ENCODE assay signal across 2 cellular contexts in genomic region chr14:57060276-57060956, GRCh38.
TF ChIP-seq lines count a peak whose summit lies in the region.

No MANE protein-coding gene starts in this region.

TF ChIP-seq in liver, 16 proteins besides CTCF, POLR2A, EP300 and RAD21 (continued from another document):
- TF ChIP-seq, protein P1, sequence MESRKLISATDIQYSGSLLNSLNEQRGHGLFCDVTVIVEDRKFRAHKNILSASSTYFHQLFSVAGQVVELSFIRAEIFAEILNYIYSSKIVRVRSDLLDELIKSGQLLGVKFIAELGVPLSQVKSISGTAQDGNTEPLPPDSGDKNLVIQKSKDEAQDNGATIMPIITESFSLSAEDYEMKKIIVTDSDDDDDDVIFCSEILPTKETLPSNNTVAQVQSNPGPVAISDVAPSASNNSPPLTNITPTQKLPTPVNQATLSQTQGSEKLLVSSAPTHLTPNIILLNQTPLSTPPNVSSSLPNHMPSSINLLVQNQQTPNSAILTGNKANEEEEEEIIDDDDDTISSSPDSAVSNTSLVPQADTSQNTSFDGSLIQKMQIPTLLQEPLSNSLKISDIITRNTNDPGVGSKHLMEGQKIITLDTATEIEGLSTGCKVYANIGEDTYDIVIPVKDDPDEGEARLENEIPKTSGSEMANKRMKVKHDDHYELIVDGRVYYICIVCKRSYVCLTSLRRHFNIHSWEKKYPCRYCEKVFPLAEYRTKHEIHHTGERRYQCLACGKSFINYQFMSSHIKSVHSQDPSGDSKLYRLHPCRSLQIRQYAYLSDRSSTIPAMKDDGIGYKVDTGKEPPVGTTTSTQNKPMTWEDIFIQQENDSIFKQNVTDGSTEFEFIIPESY (IDR thresholded peaks at IDR 0.05): peak; percentile 16
- TF ChIP-seq MAX (IDR thresholded peaks at IDR 0.05): no peak
- no peak for TF ChIP-seq GABPA (IDR thresholded peaks at IDR 0.05 in 1 of 2, conservative IDR thresholded peaks at IDR 0.05 in 1 of 2)
- TF ChIP-seq HNF4A (conservative IDR thresholded peaks at IDR 0.05): peak; percentile 28 to 44
- TF ChIP-seq RXRA (IDR thresholded peaks at IDR 0.05): peak; percentile 35 to 54
- TF ChIP-seq SP1 (IDR thresholded peaks at IDR 0.05): peak; percentile 48
- TF ChIP-seq, protein P2, sequence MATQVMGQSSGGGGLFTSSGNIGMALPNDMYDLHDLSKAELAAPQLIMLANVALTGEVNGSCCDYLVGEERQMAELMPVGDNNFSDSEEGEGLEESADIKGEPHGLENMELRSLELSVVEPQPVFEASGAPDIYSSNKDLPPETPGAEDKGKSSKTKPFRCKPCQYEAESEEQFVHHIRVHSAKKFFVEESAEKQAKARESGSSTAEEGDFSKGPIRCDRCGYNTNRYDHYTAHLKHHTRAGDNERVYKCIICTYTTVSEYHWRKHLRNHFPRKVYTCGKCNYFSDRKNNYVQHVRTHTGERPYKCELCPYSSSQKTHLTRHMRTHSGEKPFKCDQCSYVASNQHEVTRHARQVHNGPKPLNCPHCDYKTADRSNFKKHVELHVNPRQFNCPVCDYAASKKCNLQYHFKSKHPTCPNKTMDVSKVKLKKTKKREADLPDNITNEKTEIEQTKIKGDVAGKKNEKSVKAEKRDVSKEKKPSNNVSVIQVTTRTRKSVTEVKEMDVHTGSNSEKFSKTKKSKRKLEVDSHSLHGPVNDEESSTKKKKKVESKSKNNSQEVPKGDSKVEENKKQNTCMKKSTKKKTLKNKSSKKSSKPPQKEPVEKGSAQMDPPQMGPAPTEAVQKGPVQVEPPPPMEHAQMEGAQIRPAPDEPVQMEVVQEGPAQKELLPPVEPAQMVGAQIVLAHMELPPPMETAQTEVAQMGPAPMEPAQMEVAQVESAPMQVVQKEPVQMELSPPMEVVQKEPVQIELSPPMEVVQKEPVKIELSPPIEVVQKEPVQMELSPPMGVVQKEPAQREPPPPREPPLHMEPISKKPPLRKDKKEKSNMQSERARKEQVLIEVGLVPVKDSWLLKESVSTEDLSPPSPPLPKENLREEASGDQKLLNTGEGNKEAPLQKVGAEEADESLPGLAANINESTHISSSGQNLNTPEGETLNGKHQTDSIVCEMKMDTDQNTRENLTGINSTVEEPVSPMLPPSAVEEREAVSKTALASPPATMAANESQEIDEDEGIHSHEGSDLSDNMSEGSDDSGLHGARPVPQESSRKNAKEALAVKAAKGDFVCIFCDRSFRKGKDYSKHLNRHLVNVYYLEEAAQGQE (IDR thresholded peaks at IDR 0.05): no peak
- peak; percentile 59 for TF ChIP-seq NR2F2 (IDR thresholded peaks at IDR 0.05)
- no peak for TF ChIP-seq FOXA1 (IDR thresholded peaks at IDR 0.05)

TF ChIP-seq in HepG2, 621 proteins besides CTCF, POLR2A, EP300 and RAD21 (continued from another document):
- TF ChIP-seq ARID4A (CRISPR knock-in tag; IDR thresholded peaks at IDR 0.05; ENCODE audit: borderline replicate concordance) (no peak), NR0B2 (CRISPR knock-in tag; IDR thresholded peaks at IDR 0.05) (no peak), ARID2 (CRISPR knock-in tag; IDR thresholded peaks at IDR 0.05; ENCODE audit: borderline replicate concordance) (no peak), NCOR1 (IDR thresholded peaks at IDR 0.05; ENCODE audit: borderline replicate concordance, low read length) (no peak), YEATS4 (CRISPR knock-in tag; IDR thresholded peaks at IDR 0.05; ENCODE audit: borderline replicate concordance) (no peak), ZNF430 (CRISPR knock-in tag; IDR thresholded peaks at IDR 0.05) (no peak), NFYB (CRISPR knock-in tag; IDR thresholded peaks at IDR 0.05) (no peak), ZNF441 (CRISPR knock-in tag; IDR thresholded peaks at IDR 0.05; ENCODE audit: borderline replicate concordance) (no peak), ATAD3A (CRISPR knock-in tag; IDR thresholded peaks at IDR 0.05) (no peak), FOXA1 (IDR thresholded peaks at IDR 0.05) (no peak), FOXA1 (CRISPR knock-in tag; IDR thresholded peaks at IDR 0.05) (no peak), ZNF143 (CRISPR knock-in tag; IDR thresholded peaks at IDR 0.05) (no peak), XRCC5 (optimal IDR thresholded peaks at IDR 0.05; ENCODE audit: low read length) (no peak), SETDB1 (CRISPR knock-in tag; IDR thresholded peaks at IDR 0.05; ENCODE audit: borderline replicate concordance) (no peak)
TF ChIP-seq in HepG2: peak in this region for 0.
